Comparison of ENCODE assay signal across 17 cellular contexts in genomic region chr1:244841274-244841927, GRCh38. TPM values are rescaled to one million over a fixed set of nuclear protein-coding genes. Genes with fewer than 3 reads are reported as not detected.
DNase-seq lines count a peak whose midpoint lies in the region; ATAC-seq and TF ChIP-seq lines count a peak whose summit lies in the region.
"Had no signal": no experiment of that assay in that cellular context is flagged by ENCODE, and none has a peak within 500 bp of the region (broad histone marks: within the 10 kb centered on the region; RNA-seq: fewer than 3 reads in every experiment).

No MANE protein-coding gene starts in this region.

- H3K9me3 Mint-ChIP-seq in stimulated activated naive CD8-positive, alpha-beta T cell treated with anti-CD3 and anti-CD28 coated beads, Interleukin-15, Interleukin-2, amounts not matched to agents 100 ng/mL and 50 ng/mL, for 24 hours, result no peaks in the 10 kb centered on the region
- peaks cover 0 to 5% of the 10 kb centered on the region in 2 donors for H3K9me3 Mint-ChIP-seq in stimulated activated naive CD8-positive, alpha-beta T cell treated with anti-CD3 and anti-CD28 coated beads, Interleukin-15, amount 100 ng/mL, for 72 hours
- no peaks in the 10 kb centered on the region for H3K9me3 Mint-ChIP-seq in activated naive CD8-positive, alpha-beta T cell treated with anti-CD3 and anti-CD28 coated beads, Interleukin-2, amount 50 U/mL, for 24 hours
- H3K9me3 Mint-ChIP-seq in mesothelial cell of epicardium, result no peaks in the 10 kb centered on the region

- H3K27ac Mint-ChIP-seq in stimulated activated naive CD8-positive, alpha-beta T cell treated with anti-CD3 and anti-CD28 coated beads, Interleukin-15, Interleukin-2, amounts not matched to agents 100 ng/mL and 50 ng/mL, for 24 hours, result peak overlapping the region; percentile 59
- H3K27ac Mint-ChIP-seq in stimulated activated naive CD8-positive, alpha-beta T cell treated with anti-CD3 and anti-CD28 coated beads, Interleukin-15, amount 100 ng/mL, for 72 hours, result no peak overlapping the region
- H3K27ac Mint-ChIP-seq in activated naive CD8-positive, alpha-beta T cell treated with anti-CD3 and anti-CD28 coated beads, Interleukin-2, amount 50 U/mL, for 24 hours, result peak overlapping the region; percentile 24
- H3K27ac Mint-ChIP-seq in mesothelial cell of epicardium, result peak overlapping the region; percentile 48

- no peak for TF ChIP-seq POLR2A in Peyer's patch (IDR thresholded peaks at IDR 0.05)

- no peaks in the 10 kb centered on the region for H3K9me3 ChIP-seq in Peyer's patch
- H3K9me3 ChIP-seq: heart right ventricle, lower lobe of right lung, uterus had no signal

- no peak for DNase-seq in stimulated activated naive CD8-positive, alpha-beta T cell treated with anti-CD3 and anti-CD28 coated beads, Interleukin-15, amount 100 ng/mL, for 72 hours
- no peak for DNase-seq in activated naive CD8-positive, alpha-beta T cell treated with anti-CD3 and anti-CD28 coated beads, Interleukin-2, amount 50 U/mL, for 24 hours
- DNase-seq in mesothelial cell of epicardium (ENCODE audit: low spot score in 2 of 2, unreplicated experiment in 2 of 2) (no peak), NCI-H82 treated with DMSO at 0.1 percent for 48 hours (lab: John Stamatoyannopoulos, UW; ENCODE audit: unreplicated experiment) (no peak), Peyer's patch (no peak), DMS 273 (lab: John Stamatoyannopoulos, UW; ENCODE audit: unreplicated experiment) (no peak)
- DNase-seq: activated CD4-positive, alpha-beta T cell treated with anti-CD3 and anti-CD28 coated beads for 36 hours; activated effector memory CD4-positive, alpha-beta T cell treated with Interleukin-2 at 50 U/mL for 16 hours; heart right ventricle; lower lobe of right lung; MM.1S; stimulated activated CD8-positive, alpha-beta memory T cell treated with anti-CD3 and anti-CD28 coated beads, Interleukin-4, amount 100 ng/mL, for 48 hours; T-cell; uterus had no signal

- no peaks in the 10 kb centered on the region for H3K27me3 ChIP-seq in Peyer's patch
- H3K27me3 ChIP-seq: heart right ventricle, uterus had no signal

- H3K4me1 ChIP-seq in Peyer's patch, result peaks cover 0 to 54% (median 2%) of the 10 kb centered on the region in 4 donors
- H3K4me1 ChIP-seq: uterus had no signal

- H3K27ac ChIP-seq in Peyer's patch, result peak overlapping the region in 1 of 4 donors; percentile 8
- H3K27ac ChIP-seq: lower lobe of right lung, parathyroid adenoma, uterus had no signal

- no peaks in the 10 kb centered on the region for H3K27me3 Mint-ChIP-seq in stimulated activated naive CD8-positive, alpha-beta T cell treated with anti-CD3 and anti-CD28 coated beads, Interleukin-15, Interleukin-2, amounts not matched to agents 100 ng/mL and 50 ng/mL, for 24 hours
- H3K27me3 Mint-ChIP-seq in stimulated activated naive CD8-positive, alpha-beta T cell treated with anti-CD3 and anti-CD28 coated beads, Interleukin-15, amount 100 ng/mL, for 72 hours, result no peaks in the 10 kb centered on the region
- H3K27me3 Mint-ChIP-seq in activated naive CD8-positive, alpha-beta T cell treated with anti-CD3 and anti-CD28 coated beads, Interleukin-2, amount 50 U/mL, for 24 hours, result no peaks in the 10 kb centered on the region
- H3K27me3 Mint-ChIP-seq in mesothelial cell of epicardium (ENCODE audit: low read depth), result no peaks in the 10 kb centered on the region
- H3K27me3 Mint-ChIP-seq: activated CD4-positive, alpha-beta T cell treated with anti-CD3 and anti-CD28 coated beads for 36 hours; T-cell had no signal

- H3K36me3 ChIP-seq in Peyer's patch, result peaks cover 0 to 67% (median 0%) of the 10 kb centered on the region in 3 donors
- H3K36me3 ChIP-seq: uterus had no signal

- peaks cover 95% of the 10 kb centered on the region for H3K36me3 Mint-ChIP-seq in stimulated activated naive CD8-positive, alpha-beta T cell treated with anti-CD3 and anti-CD28 coated beads, Interleukin-15, Interleukin-2, amounts not matched to agents 100 ng/mL and 50 ng/mL, for 24 hours (ENCODE audit: low read depth)
- H3K36me3 Mint-ChIP-seq in activated naive CD8-positive, alpha-beta T cell treated with anti-CD3 and anti-CD28 coated beads, Interleukin-2, amount 50 U/mL, for 24 hours (ENCODE audit: low read depth), result peaks cover 82% of the 10 kb centered on the region
- H3K36me3 Mint-ChIP-seq in mesothelial cell of epicardium, result peaks cover 31% of the 10 kb centered on the region

- no peak for TF ChIP-seq CTCF in mesothelial cell of epicardium (IDR thresholded peaks at IDR 0.05; ENCODE audit: unreplicated experiment)
- TF ChIP-seq CTCF in Peyer's patch (IDR thresholded peaks at IDR 0.05), result no peak

- peak overlapping the region; percentile 5 for H3K4me3 Mint-ChIP-seq in stimulated activated naive CD8-positive, alpha-beta T cell treated with anti-CD3 and anti-CD28 coated beads, Interleukin-15, Interleukin-2, amounts not matched to agents 100 ng/mL and 50 ng/mL, for 24 hours
- H3K4me3 Mint-ChIP-seq in stimulated activated naive CD8-positive, alpha-beta T cell treated with anti-CD3 and anti-CD28 coated beads, Interleukin-15, amount 100 ng/mL, for 72 hours, result no peak overlapping the region
- H3K4me3 Mint-ChIP-seq in activated naive CD8-positive, alpha-beta T cell treated with anti-CD3 and anti-CD28 coated beads, Interleukin-2, amount 50 U/mL, for 24 hours, result no peak overlapping the region
- no peak overlapping the region for H3K4me3 Mint-ChIP-seq in mesothelial cell of epicardium
- H3K4me3 Mint-ChIP-seq: activated CD4-positive, alpha-beta T cell treated with anti-CD3 and anti-CD28 coated beads for 36 hours; T-cell had no signal

- no peak for ATAC-seq in stimulated activated naive CD8-positive, alpha-beta T cell treated with anti-CD3 and anti-CD28 coated beads, Interleukin-15, amount 100 ng/mL, for 72 hours
- no peak for ATAC-seq in activated naive CD8-positive, alpha-beta T cell treated with anti-CD3 and anti-CD28 coated beads, Interleukin-2, amount 50 U/mL, for 24 hours
- ATAC-seq in GM18870 (IDR thresholded peaks at IDR 0.05; ENCODE audit: unreplicated experiment), result no peak
- ATAC-seq: activated CD4-positive, alpha-beta T cell treated with anti-CD3 and anti-CD28 coated beads for 36 hours; heart right ventricle; lower lobe of right lung; T-cell had no signal

- H3K4me3 ChIP-seq in Peyer's patch, result no peak overlapping the region
- H3K4me3 ChIP-seq: heart right ventricle, lower lobe of right lung, uterus had no signal

- peaks cover 88% of the 10 kb centered on the region for H3K4me1 Mint-ChIP-seq in stimulated activated naive CD8-positive, alpha-beta T cell treated with anti-CD3 and anti-CD28 coated beads, Interleukin-15, Interleukin-2, amounts not matched to agents 100 ng/mL and 50 ng/mL, for 24 hours (ENCODE audit: low read depth)
- H3K4me1 Mint-ChIP-seq in stimulated activated naive CD8-positive, alpha-beta T cell treated with anti-CD3 and anti-CD28 coated beads, Interleukin-15, amount 100 ng/mL, for 72 hours, result peaks cover 69% of the 10 kb centered on the region
- H3K4me1 Mint-ChIP-seq in activated naive CD8-positive, alpha-beta T cell treated with anti-CD3 and anti-CD28 coated beads, Interleukin-2, amount 50 U/mL, for 24 hours, result peaks cover 83% of the 10 kb centered on the region
- H3K4me1 Mint-ChIP-seq in mesothelial cell of epicardium, result peaks cover 26% of the 10 kb centered on the region

RNA-seq across cellular contexts. Expression of gene COX20, which starts 5.9 kb away (rescaled TPM):
- total RNA-seq in mesothelial cell of epicardium (27.7 to 31.9 TPM (median 29.3 TPM) in 3 replicates), Peyer's patch (10 to 100 TPM; 15.6 to 33.5 (median 28.2) TPM)

RNA-seq across cellular contexts. Expression of gene HNRNPU, which starts 22.9 kb away (rescaled TPM):
- 423 to 436 TPM (median 424 TPM) in 3 replicates for total RNA-seq in mesothelial cell of epicardium
- total RNA-seq in Peyer's patch, result 100 to 1,000 TPM; 277 to 522 (median 324) TPM

Comparison
In these comparisons a context has a peak if more than half of its experiments do, and no peak if none do; other contexts are left out.
1. H3K27ac Mint-ChIP-seq: peak in stimulated activated naive CD8-positive, alpha-beta T cell treated with anti-CD3 and anti-CD28 coated beads, Interleukin-15, Interleukin-2, amounts not matched to agents 100 ng/mL and 50 ng/mL, for 24 hours (single experiment), activated naive CD8-positive, alpha-beta T cell treated with anti-CD3 and anti-CD28 coated beads, Interleukin-2, amount 50 U/mL, for 24 hours (single experiment) and mesothelial cell of epicardium (single experiment); none in stimulated activated naive CD8-positive, alpha-beta T cell treated with anti-CD3 and anti-CD28 coated beads, Interleukin-15, amount 100 ng/mL, for 72 hours (0 of 2).